ENCODE assay signal across 8 cellular contexts in genomic region chrX:103585421-103586313, GRCh38. TPM values are rescaled to one million over a fixed set of nuclear protein-coding genes. Genes with fewer than 3 reads are reported as not detected.
DNase-seq lines count a peak whose midpoint lies in the region; ATAC-seq and TF ChIP-seq lines count a peak whose summit lies in the region.

TCEAL4 (plus strand) TSS chrX:103585515; CDS start chrX:103586676, 1,161 bp downstream.

- H3K27ac Mint-ChIP-seq in endothelial cell (ENCODE audit: unreplicated experiment), result peak within 1 kb of the TSS; percentile 52

- peak; percentile 71 for DNase-seq in DMS 273 (lab: John Stamatoyannopoulos, UW; ENCODE audit: unreplicated experiment)
- no peak for DNase-seq in DMS 273 treated with DMSO at 0.1 percent for 48 hours (lab: John Stamatoyannopoulos, UW)
- peak; percentile 3 for DNase-seq in NCI-H2029 treated with DMSO at 0.1 percent for 48 hours (lab: John Stamatoyannopoulos, UW)
- DNase-seq in activated CD4-positive, alpha-beta T cell treated with anti-CD3 and anti-CD28 coated beads, Interleukin-2, amount 50 U/mL, for 48 hours, result peak; percentile 48 to 56
- peak; percentile 38 for DNase-seq in endothelial cell (ENCODE audit: low spot score)
- peak; percentile 90 for DNase-seq in mesenteric fat pad (ENCODE audit: low spot score)
- peak; percentile 28 for DNase-seq in stimulated activated naive CD4-positive, alpha-beta T cell treated with Interleukin-2 at 50 U/mL for 16 hours (lab: John Stamatoyannopoulos, UW)

- H3K36me3 Mint-ChIP-seq in endothelial cell (ENCODE audit: low read depth, unreplicated experiment), result no peaks in the 10 kb centered on the region

- TF ChIP-seq CTCF in endothelial cell (IDR thresholded peaks at IDR 0.05; ENCODE audit: unreplicated experiment), result no peak

- peak within 1 kb of the TSS; percentile 94 for H3K4me3 Mint-ChIP-seq in endothelial cell (ENCODE audit: unreplicated experiment)

- H3K27me3 Mint-ChIP-seq in endothelial cell (ENCODE audit: unreplicated experiment), result no peaks in the 10 kb centered on the region

- H3K4me1 Mint-ChIP-seq in endothelial cell (ENCODE audit: unreplicated experiment), result peaks cover 5% of the 10 kb centered on the region

- no peaks in the 10 kb centered on the region for H3K9me3 Mint-ChIP-seq in endothelial cell (ENCODE audit: unreplicated experiment)

- ATAC-seq in HG02571 (IDR thresholded peaks at IDR 0.05; ENCODE audit: unreplicated experiment), result peak; percentile 89

RNA-seq across cellular contexts. Expression of gene TCEAL4, which starts in this region (rescaled TPM):
- total RNA-seq in endothelial cell (ENCODE audit: unreplicated experiment) (95.5 TPM), mesenteric fat pad (68.1 TPM)
